Comparison of ENCODE assay signal across 11 cellular contexts in genomic region chr6:81748946-81749345, GRCh38. TPM values are rescaled to one million over a fixed set of nuclear protein-coding genes. Genes with fewer than 3 reads are reported as not detected.
A peak's percentile ranks its signal among the peaks of the same experiment; 100 is the strongest.
DNase-seq lines count a peak whose midpoint lies in the region; TF ChIP-seq lines count a peak whose summit lies in the region.
"Had no signal": no experiment of that assay in that cellular context is flagged by ENCODE, and none has a peak within 500 bp of the region (broad histone marks: within the 10 kb centered on the region; RNA-seq: fewer than 3 reads in every experiment).

No MANE protein-coding gene starts in this region.

- H3K4me3 ChIP-seq in AG09309 (ENCODE audit: control insufficient read depth, low read depth, low read length) (peak overlapping the region; percentile 69), fibroblast of the aortic adventitia (ENCODE audit: low read depth, low read length) (peak overlapping the region; percentile 96), retinal pigment epithelial cell (ENCODE audit: low read length) (peak overlapping the region; percentile 95)

- no peak for DNase-seq in AG09309 (ENCODE audit: low read depth)
- DNase-seq in NCI-H69 (lab: John Stamatoyannopoulos, UW), result peak; percentile 16
- DNase-seq in fibroblast of the aortic adventitia (ENCODE audit: low read depth), result peak; percentile 61
- no peak for DNase-seq in retinal pigment epithelial cell (ENCODE audit: low read depth)
- DNase-seq in NCI-H226, result no peak
- no peak for DNase-seq in NCI-H2227 (lab: John Stamatoyannopoulos, UW; ENCODE audit: unreplicated experiment)
- no peak for DNase-seq in GDM1 (lab: John Stamatoyannopoulos, UW)
- no peak for DNase-seq in activated effector memory CD4-positive, alpha-beta T cell treated with Interleukin-2 at 50 U/mL for 16 hours
- DNase-seq: activated B cell treated with CpG ODN at 0.5 μM for 24 hours; activated T-cell treated with anti-CD3 and anti-CD28 coated beads, Interleukin-2, amount 50 U/mL, for 72 hours; mammary epithelial cell had no signal

- TF ChIP-seq CTCF in AG09309 (IDR thresholded peaks at IDR 0.05; ENCODE audit: control insufficient read depth, insufficient read depth, low read depth, low read length, missing control alignments), result no peak
- no peak for TF ChIP-seq CTCF in fibroblast of the aortic adventitia (IDR thresholded peaks at IDR 0.05; ENCODE audit: insufficient read depth, low read length)
- TF ChIP-seq CTCF in retinal pigment epithelial cell (conservative IDR thresholded peaks at IDR 0.05; ENCODE audit: low read depth, low read length), result no peak

RNA-seq across cellular contexts. Expression of gene TENT5A, which starts 3.5 kb away (rescaled TPM):
- 40.0 and 56.5 TPM in 2 replicates for total RNA-seq in fibroblast of the aortic adventitia (ENCODE audit: low replicate concordance)

Comparison
In these comparisons a context has a peak if more than half of its experiments do, and no peak if none do; other contexts are left out.
1. DNase-seq: peak in NCI-H69 (single experiment) and fibroblast of the aortic adventitia (single experiment); none in AG09309 (single experiment), retinal pigment epithelial cell (single experiment), NCI-H226 (single experiment), NCI-H2227 (single experiment), GDM1 (single experiment) and activated effector memory CD4-positive, alpha-beta T cell treated with Interleukin-2 at 50 U/mL for 16 hours (single experiment).
2. Peak in every context shown above with its lines, with median percentiles within 50 percentile points of each other: H3K4me3 ChIP-seq.